In genomic region chr2:236001854-236002253, GRCh38 we compare ENCODE assay signal across 28 cellular contexts.
"Had no signal": no experiment of that assay in that cellular context is flagged by ENCODE, and none has a peak within 500 bp of the region (broad histone marks: within the 10 kb centered on the region; RNA-seq: fewer than 3 reads in every experiment).

No MANE protein-coding gene starts in this region.

- FAIRE-seq: astrocyte, colon, frontal cortex, pancreas, TTC549 had no signal

- ATAC-seq: activated naive CD4-positive, alpha-beta T cell treated with anti-CD3 and anti-CD28 coated beads, Interleukin-2, amount 50 U/mL, for 72 hours; activated T-helper 17 cell treated with anti-CD3 and anti-CD28 coated beads, Interleukin-2, amount 50 U/mL, for 72 hours; pancreas; right cardiac atrium had no signal

- H3K36me3 Mint-ChIP-seq: activated naive CD4-positive, alpha-beta T cell treated with anti-CD3 and anti-CD28 coated beads, Interleukin-2, amount 50 U/mL, for 72 hours; stimulated activated effector memory CD8-positive, alpha-beta T cell treated with anti-CD3 and anti-CD28 coated beads, Interleukin-12 subunit alpha, Interleukin-12 subunit beta, amount 100 ng/mL, for 72 hours had no signal

- H3K36me3 ChIP-seq: left lung, neutrophil, pancreas, vagina had no signal

- DNase-seq: activated CD4-positive, alpha-beta T cell treated with anti-CD3 and anti-CD28 coated beads for 1 hour; activated CD4-positive, alpha-beta T cell treated with anti-CD3 and anti-CD28 coated beads, Interleukin-2, amount 50 U/mL, for 1 hour; activated CD8-positive, alpha-beta memory T cell treated with anti-CD3 and anti-CD28 coated beads, Interleukin-2, amount 50 U/mL, for 4 hours; activated T-cell treated with anti-CD3 and anti-CD28 coated beads, Interleukin-2, amount 50 U/mL, for 24 hours; central memory CD4-positive, alpha-beta T cell; endodermal cell; glutamatergic neuron; hippocampal formation; kidney glomerular epithelial cell; left lung; pancreas; right cardiac atrium; stimulated activated CD4-positive, alpha-beta T cell treated with anti-CD3 and anti-CD28 coated beads, Interleukin-2, amount 100 ng/mL, for 24 hours; stomach; T-helper 1 cell; trophoblast cell; WERI-Rb-1 had no signal

- H3K27ac ChIP-seq: left lung, neutrophil, pancreas, skin epidermis, stomach, vagina, WERI-Rb-1 had no signal

- H3K27me3 ChIP-seq: left lung, neutrophil, pancreas, stomach, vagina had no signal

- H3K9me3 Mint-ChIP-seq: activated naive CD4-positive, alpha-beta T cell treated with anti-CD3 and anti-CD28 coated beads, Interleukin-2, amount 50 U/mL, for 72 hours; activated T-cell treated with anti-CD3 and anti-CD28 coated beads, Interleukin-2, amount 50 U/mL, for 24 hours; activated T-helper 17 cell treated with anti-CD3 and anti-CD28 coated beads, Interleukin-2, amount 50 U/mL, for 72 hours; nephron; stimulated activated effector memory CD8-positive, alpha-beta T cell treated with anti-CD3 and anti-CD28 coated beads, Interleukin-12 subunit alpha, Interleukin-12 subunit beta, amount 100 ng/mL, for 72 hours had no signal

- H3K4me1 ChIP-seq: left lung, pancreas, stomach, vagina had no signal

- H3K4me3 Mint-ChIP-seq: activated T-cell treated with anti-CD3 and anti-CD28 coated beads, Interleukin-2, amount 50 U/mL, for 24 hours; activated T-helper 17 cell treated with anti-CD3 and anti-CD28 coated beads, Interleukin-2, amount 50 U/mL, for 72 hours; endodermal cell; nephron; stimulated activated effector memory CD8-positive, alpha-beta T cell treated with anti-CD3 and anti-CD28 coated beads, Interleukin-12 subunit alpha, Interleukin-12 subunit beta, amount 100 ng/mL, for 72 hours had no signal

- H3K4me3 ChIP-seq: left lung, pancreas, skin epidermis, stomach, vagina had no signal

- H3K4me1 Mint-ChIP-seq: activated T-helper 17 cell treated with anti-CD3 and anti-CD28 coated beads, Interleukin-2, amount 50 U/mL, for 72 hours; endodermal cell; nephron had no signal

- H3K27ac Mint-ChIP-seq: activated naive CD4-positive, alpha-beta T cell treated with anti-CD3 and anti-CD28 coated beads, Interleukin-2, amount 50 U/mL, for 72 hours; activated T-cell treated with anti-CD3 and anti-CD28 coated beads, Interleukin-2, amount 50 U/mL, for 24 hours; activated T-helper 17 cell treated with anti-CD3 and anti-CD28 coated beads, Interleukin-2, amount 50 U/mL, for 72 hours; endodermal cell; nephron had no signal

- H3K27me3 Mint-ChIP-seq: activated T-helper 17 cell treated with anti-CD3 and anti-CD28 coated beads, Interleukin-2, amount 50 U/mL, for 72 hours had no signal

- H3K9me3 ChIP-seq: left lung, neutrophil, pancreas, stomach, vagina had no signal
